In genomic region chr2:20762945-20763683, GRCh38 we compare ENCODE assay signal across 15 cellular contexts. TPM values are rescaled to one million over a fixed set of nuclear protein-coding genes. Genes with fewer than 3 reads are reported as not detected.
A peak's percentile ranks its signal among the peaks of the same experiment; 100 is the strongest.
DNase-seq lines count a peak whose midpoint lies in the region; ATAC-seq lines count a peak whose summit lies in the region.
"Had no signal": no experiment of that assay in that cellular context is flagged by ENCODE, and none has a peak within 500 bp of the region (broad histone marks: within the 10 kb centered on the region; RNA-seq: fewer than 3 reads in every experiment).

No MANE protein-coding gene starts in this region.

- DNase-seq in NCI-H526 treated with DMSO at 0.1 percent for 48 hours (lab: John Stamatoyannopoulos, UW) (peak; percentile 97), naive B cell (no peak), NCI-H774 (lab: John Stamatoyannopoulos, UW) (no peak), HPDE6-E6E7 (ENCODE audit: extremely low spot score) (no peak), pons (ENCODE audit: low spot score) (no peak)
- DNase-seq: CD8-positive, alpha-beta T cell; DND-41; GF-D8; NCI-H1105 treated with DMSO at 0.1 percent for 48 hours; NCI-H187; NCI-H82; RPMI8226 had no signal

- H3K36me3 Mint-ChIP-seq in naive B cell: peaks cover 24 to 32% of the 10 kb centered on the region in 2 donors

- H3K27me3 Mint-ChIP-seq in naive B cell: no peaks in the 10 kb centered on the region

- no peak overlapping the region for H3K4me3 Mint-ChIP-seq in naive B cell
- H3K4me3 Mint-ChIP-seq: CD8-positive, alpha-beta T cell had no signal

- H3K4me1 Mint-ChIP-seq in naive B cell: peaks cover 4 to 18% (median 15%) of the 10 kb centered on the region in 3 donors

- ATAC-seq in GM18502 (IDR thresholded peaks at IDR 0.05; ENCODE audit: poor library complexity, unreplicated experiment) (peak; percentile 50), HG02840 (IDR thresholded peaks at IDR 0.05; ENCODE audit: low FRiP score, unreplicated experiment) (peak; percentile 55), naive B cell (ENCODE audit: low read depth in 2 of 2) (peak; percentile 51 to 72), HG03520 (IDR thresholded peaks at IDR 0.05; ENCODE audit: unreplicated experiment) (no peak)
- ATAC-seq: CD8-positive, alpha-beta T cell had no signal

- peak overlapping the region in 1 of 6 donors; percentile 20 for H3K27ac Mint-ChIP-seq in naive B cell
- H3K27ac Mint-ChIP-seq: CD8-positive, alpha-beta T cell had no signal

- peaks cover 0 to 14% (median 2%) of the 10 kb centered on the region in 7 donors for H3K9me3 Mint-ChIP-seq in naive B cell

RNA-seq across cellular contexts. Expression of gene LDAH, which starts 59.8 kb away (rescaled TPM):
- polyA plus RNA-seq in naive B cell (ENCODE audit: low read depth in 6 of 6): 10 to 100 TPM in 3 of 6 donors, 1 to 10 TPM in 3; 7.2 to 12.8 (median 9.9) TPM
